Comparison of ENCODE assay signal across 10 cellular contexts in the genomic region with DNA sequence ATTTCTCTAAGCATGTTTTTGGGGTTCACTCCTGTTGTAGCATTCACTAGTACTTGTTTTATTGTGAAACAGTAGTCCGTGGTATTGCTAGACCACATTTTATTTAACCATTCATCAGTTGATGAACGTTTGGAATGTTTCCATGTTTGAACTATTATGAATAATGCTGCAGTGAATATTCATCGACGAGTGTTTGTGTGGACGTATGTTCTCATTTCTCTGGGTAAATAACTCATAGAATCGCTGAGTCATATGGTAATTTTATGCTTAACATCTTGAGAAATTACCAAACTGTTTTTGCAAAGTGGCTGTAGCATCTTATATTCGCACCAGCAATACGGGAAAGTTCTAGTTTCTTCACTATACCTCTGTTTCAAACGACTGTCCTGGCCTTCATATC.
"Had no signal": no experiment of that assay in that cellular context is flagged by ENCODE, and none has a peak within 500 bp of the region (broad histone marks: within the 10 kb centered on the region; RNA-seq: fewer than 3 reads in every experiment).

No MANE protein-coding gene starts in this region.

- DNase-seq: activated CD4-positive, alpha-beta T cell treated with anti-CD3 and anti-CD28 coated beads for 1 hour; activated CD4-positive, alpha-beta T cell treated with anti-CD3 and anti-CD28 coated beads, Interleukin-2, amount 50 U/mL, for 4 hours; activated naive CD4-positive, alpha-beta T cell treated with anti-CD3 and anti-CD28 coated beads, Interleukin-2, amount 50 U/mL, for 16 hours; left colon; lower lobe of right lung; right cardiac atrium; stimulated activated naive CD8-positive, alpha-beta T cell treated with anti-CD3 and anti-CD28 coated beads, Interleukin-15, Interleukin-2, amounts not matched to agents 100 U/mL and 50 U/mL, for 24 hours; T-helper 1 cell; T1000; trophoblast cell had no signal
